ENCODE assay signal across 20 cellular contexts in the genomic region with DNA sequence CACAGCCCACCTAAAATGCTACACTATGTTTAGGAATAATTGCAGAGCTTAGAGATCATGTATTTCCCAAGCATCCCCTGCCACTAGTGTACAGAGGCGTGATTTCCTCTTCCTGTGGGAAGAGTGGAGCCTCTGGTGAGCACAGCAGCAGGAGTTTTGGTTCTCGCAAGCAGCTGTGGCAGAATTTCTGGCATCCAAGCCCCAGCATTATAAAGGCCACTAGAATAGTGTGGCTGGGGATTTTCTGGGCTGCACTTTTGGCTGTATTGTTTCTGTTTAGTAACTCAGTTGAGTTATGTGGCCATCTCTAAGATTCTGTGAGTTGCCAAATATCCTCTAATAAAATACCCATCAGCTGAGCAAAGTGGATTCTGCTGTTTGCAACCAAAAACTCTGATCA.
A peak's percentile ranks its signal among the peaks of the same experiment; 100 is the strongest.
DNase-seq lines count a peak whose midpoint lies in the region; ATAC-seq and TF ChIP-seq lines count a peak whose summit lies in the region.
"Had no signal": no experiment of that assay in that cellular context is flagged by ENCODE, and none has a peak within 500 bp of the region (broad histone marks: within the 10 kb centered on the region; RNA-seq: fewer than 3 reads in every experiment).

No MANE protein-coding gene starts in this region.

- H4K91ac ChIP-seq in IMR-90 (ENCODE audit: insufficient read depth, low read depth, low read length) (no peak overlapping the region), mesenchymal stem cell (ENCODE audit: low read length) (no peak overlapping the region)

- DNase-seq in AG20443 (ENCODE audit: low spot score) (peak; percentile 29), IMR-90 (peak; percentile 36), esophagus muscularis mucosa (ENCODE audit: extremely low spot score) (peak; percentile 42), mesenchymal stem cell (peak; percentile 45), SW 1271 (lab: John Stamatoyannopoulos, UW) (no peak), posterior vena cava (ENCODE audit: low spot score) (no peak)
- DNase-seq: AML-193; Calu3; CD4-positive, alpha-beta T cell; DMS79; GDM1; KG1; MG63; NCI-H1105; NCI-H187; NCI-H2171 treated with DMSO at 0.1 percent for 48 hours; NCI-H524; SHP77 had no signal

- no TSS peak for BruUV-seq in IMR-90 (replicated peaks; lab: Mats Ljungman, UMichigan)

- H3K9me3 ChIP-seq in IMR-90 (ENCODE audit: control insufficient read depth, insufficient read depth, low read length) = no peaks in the 10 kb centered on the region
- no peaks in the 10 kb centered on the region for H3K9me3 ChIP-seq in esophagus muscularis mucosa
- H3K9me3 ChIP-seq in mesenchymal stem cell (ENCODE audit: control insufficient read depth, low read length) = no peaks in the 10 kb centered on the region
- H3K9me3 ChIP-seq: MG63 had no signal

- H3K18ac ChIP-seq in IMR-90 (ENCODE audit: low read depth, low read length) (0 out of 2 replicates have a peak overlapping the region, but pooled peaks have one; percentile 25), mesenchymal stem cell (ENCODE audit: low read depth in 1 of 2, low read length in 2 of 2) (peak overlapping the region in 1 of 2 experiments; percentile 24)

- H3K4me2 ChIP-seq in IMR-90 (ENCODE audit: low read depth, low read length) (no peak overlapping the region), mesenchymal stem cell (ENCODE audit: low read length, poor library complexity, severe bottlenecking) (no peak overlapping the region)

- peaks cover 77% of the 10 kb centered on the region for H4K20me1 ChIP-seq in IMR-90 (ENCODE audit: insufficient read depth, low read length)

- peak overlapping the region; percentile 58; the same call in 1 of the 2 replicates for H4K5ac ChIP-seq in IMR-90 (ENCODE audit: low read depth, low read length)

- no CpG with 5 or more reads among the region's 2 CpGs for WGBS in IMR-90 (ENCODE audit: extremely low coverage in 2 of 2, insufficient read length in 1 of 2), 2 experiments
- WGBS in esophagus muscularis mucosa = 66% methylated on average over 2 of the region's 2 CpGs
- WGBS in mesenchymal stem cell = 91% methylated on average over 2 of the region's 2 CpGs

- H3K79me1 ChIP-seq in IMR-90 (ENCODE audit: low read depth in 1 of 2, low read length in 2 of 2) (peaks cover 23 to 88% of the 10 kb centered on the region in 2 experiments), mesenchymal stem cell (replicated peaks; ENCODE audit: low read length, poor library complexity, severe bottlenecking) (peaks cover 28% of the 10 kb centered on the region)

- H2BK5ac ChIP-seq in IMR-90 (ENCODE audit: low read depth, low read length, poor library complexity, severe bottlenecking) = no peak overlapping the region
- no peak overlapping the region for H2BK5ac ChIP-seq in mesenchymal stem cell (ENCODE audit: low read depth, low read length, poor library complexity, severe bottlenecking)

- H3K4me3 ChIP-seq in IMR-90 (ENCODE audit: insufficient read depth, low read depth, low read length) (no peak overlapping the region), esophagus muscularis mucosa (no peak overlapping the region), mesenchymal stem cell (ENCODE audit: insufficient read depth in 1 of 2, low read depth in 1 of 2, low read length in 2 of 2) (no peak overlapping the region)
- H3K4me3 ChIP-seq: MG63 had no signal

- dilution Hi-C loops in IMR-90 (cut with HindIII; ENCODE audit: low sequenced_read_pairs, unreplicated experiment) = no loop called here

- POLR2A ChIA-PET in IMR-90 (lab: Charles Lee; ENCODE audit: unreplicated experiment) = no interaction called here

- intact Hi-C loops in IMR-90 (cut with micrococcal nuclease) = loop anchor here (5.0 kb wide), 1 partner anchor 38 kb away; no protein-coding TSS in a partner anchor
- intact Hi-C loops in esophagus muscularis mucosa (cut with DNase I) = no loop called here
- intact Hi-C loops in posterior vena cava (cut with DNase I) = loop anchor here in 1 of 2 donors (5.0 kb wide), 1 partner anchor 68 kb away; no protein-coding TSS in a partner anchor

- TF ChIP-seq CTCF in IMR-90 (conservative IDR thresholded peaks at IDR 0.05; ENCODE audit: low read depth, low read length) = no peak
- TF ChIP-seq CTCF in esophagus muscularis mucosa (IDR thresholded peaks at IDR 0.05) = no peak

- H3K9me3 Mint-ChIP-seq in stimulated activated memory B cell treated with anti-CD40 and anti-IgM and Interleukin-4, amounts not matched to agents 10 μg/mL and 1 μg/mL and 100 μg/mL, for 72 hours = no peaks in the 10 kb centered on the region
- H3K9me3 Mint-ChIP-seq: CD4-positive, alpha-beta T cell had no signal

- no peak for TF ChIP-seq POLR2A in IMR-90 (IDR thresholded peaks at IDR 0.05; ENCODE audit: low read depth, low read length)
- no peak for TF ChIP-seq POLR2A in esophagus muscularis mucosa (IDR thresholded peaks at IDR 0.05; ENCODE audit: low read depth)

- TF ChIP-seq EP300 in esophagus muscularis mucosa (IDR thresholded peaks at IDR 0.05) = no peak

- no peak overlapping the region for H2BK120ac ChIP-seq in IMR-90 (ENCODE audit: low read depth, low read length)
- no peak overlapping the region for H2BK120ac ChIP-seq in mesenchymal stem cell (ENCODE audit: low read depth, low read length)

- no peaks in the 10 kb centered on the region for H3K36me3 ChIP-seq in IMR-90 (ENCODE audit: control insufficient read depth, insufficient read depth, low read length)
- no peaks in the 10 kb centered on the region for H3K36me3 ChIP-seq in esophagus muscularis mucosa
- H3K36me3 ChIP-seq in mesenchymal stem cell (ENCODE audit: control insufficient read depth in 1 of 2, insufficient read depth in 2 of 2, low read depth in 1 of 2, low read length in 2 of 2) = no peaks in the 10 kb centered on the region

- peaks cover 19% of the 10 kb centered on the region for H3K4me1 ChIP-seq in IMR-90 (ENCODE audit: control insufficient read depth, insufficient read depth, low read length)
- peaks cover 0 to 12% (median 6%) of the 10 kb centered on the region in 4 donors for H3K4me1 ChIP-seq in esophagus muscularis mucosa
- H3K4me1 ChIP-seq in mesenchymal stem cell (ENCODE audit: control insufficient read depth, insufficient read depth, low read depth, low read length) = peaks cover 8% of the 10 kb centered on the region

- no peaks in the 10 kb centered on the region for H3K4me1 Mint-ChIP-seq in stimulated activated memory B cell treated with anti-CD40 and anti-IgM and Interleukin-4, amounts not matched to agents 10 μg/mL and 1 μg/mL and 100 μg/mL, for 72 hours

- no peak overlapping the region for H3K56ac ChIP-seq in IMR-90 (ENCODE audit: extremely low read depth, insufficient read depth, low read length)

- H2BK12ac ChIP-seq in mesenchymal stem cell (ENCODE audit: low read length in 2 of 2) = no peak overlapping the region

- H3K4me3 Mint-ChIP-seq in stimulated activated memory B cell treated with anti-CD40 and anti-IgM and Interleukin-4, amounts not matched to agents 10 μg/mL and 1 μg/mL and 100 μg/mL, for 72 hours = no peak overlapping the region
- H3K4me3 Mint-ChIP-seq: CD4-positive, alpha-beta T cell had no signal

- CTCF ChIA-PET in IMR-90 (lab: Yijun Ruan, JAX) = no interaction called here

- H3K23ac ChIP-seq in IMR-90 (ENCODE audit: low read depth, low read length) (no peak overlapping the region), mesenchymal stem cell (ENCODE audit: low read length in 2 of 2) (no peak overlapping the region)

- H2BK15ac ChIP-seq in IMR-90 (ENCODE audit: low read depth, low read length) (no peak overlapping the region), mesenchymal stem cell (ENCODE audit: low read depth, poor library complexity, severe bottlenecking) (no peak overlapping the region)

- no peak overlapping the region for H2AFZ ChIP-seq in IMR-90 (replicated peaks; ENCODE audit: low read length, poor library complexity)
- H2AFZ ChIP-seq in mesenchymal stem cell (ENCODE audit: low read depth, low read length) = no peak overlapping the region

- H2AK5ac ChIP-seq in IMR-90 (ENCODE audit: low read depth, low read length) (no peak overlapping the region), mesenchymal stem cell (ENCODE audit: low read length, severe bottlenecking) (no peak overlapping the region)

- H3K9me1 ChIP-seq in IMR-90 (ENCODE audit: insufficient read depth, low read length) = peaks cover 15% of the 10 kb centered on the region

- H3K27me3 ChIP-seq in IMR-90 (ENCODE audit: control insufficient read depth, insufficient read depth, low read length) (no peaks in the 10 kb centered on the region), esophagus muscularis mucosa (no peaks in the 10 kb centered on the region), mesenchymal stem cell (ENCODE audit: control insufficient read depth in 1 of 2, insufficient read depth in 1 of 2, low read length in 2 of 2) (no peaks in the 10 kb centered on the region)
- H3K27me3 ChIP-seq: MG63 had no signal

- H2AK9ac ChIP-seq in IMR-90 (replicated peaks; ENCODE audit: low read depth, low read length, poor library complexity) = no peak overlapping the region

- H3K14ac ChIP-seq in IMR-90 (replicated peaks; ENCODE audit: low read depth, low read length) (no peak overlapping the region), mesenchymal stem cell (ENCODE audit: low read length in 2 of 2) (no peak overlapping the region)

- no peak overlapping the region for H3K27ac Mint-ChIP-seq in stimulated activated memory B cell treated with anti-CD40 and anti-IgM and Interleukin-4, amounts not matched to agents 10 μg/mL and 1 μg/mL and 100 μg/mL, for 72 hours
- H3K27ac Mint-ChIP-seq: CD4-positive, alpha-beta T cell had no signal

- H3K27me3 Mint-ChIP-seq in stimulated activated memory B cell treated with anti-CD40 and anti-IgM and Interleukin-4, amounts not matched to agents 10 μg/mL and 1 μg/mL and 100 μg/mL, for 72 hours = peaks cover 33% of the 10 kb centered on the region

- no peak overlapping the region for H3K4ac ChIP-seq in IMR-90 (ENCODE audit: low read depth, low read length)
- H3K4ac ChIP-seq in mesenchymal stem cell (ENCODE audit: low read depth in 1 of 2, low read length in 2 of 2) = no peak overlapping the region

- ATAC-seq in IMR-90 (ENCODE audit: low read depth) (no peak), HG02885 (IDR thresholded peaks at IDR 0.05; ENCODE audit: poor library complexity, unreplicated experiment) (no peak)
- ATAC-seq in stimulated activated memory B cell treated with anti-CD40 and anti-IgM and Interleukin-4, amounts not matched to agents 10 μg/mL and 1 μg/mL and 100 μg/mL, for 72 hours = no peak

- H3K27ac ChIP-seq in IMR-90 (ENCODE audit: insufficient read depth, low read length) (peak overlapping the region; percentile 58; the same call in 1 of the 2 replicates), esophagus muscularis mucosa (replicated peaks in 1 of 4) (no peak overlapping the region), mesenchymal stem cell (ENCODE audit: low read length, poor library complexity, severe bottlenecking) (no peak overlapping the region)

- no peak for TF ChIP-seq RAD21 in IMR-90 (IDR thresholded peaks at IDR 0.05; ENCODE audit: low read length)

- H3K9ac ChIP-seq in IMR-90 (ENCODE audit: low read depth, low read length) (no peak overlapping the region), mesenchymal stem cell (ENCODE audit: low read length) (peak overlapping the region; percentile 19)

- no peak overlapping the region for H4K8ac ChIP-seq in IMR-90 (ENCODE audit: low read depth in 2 of 2, low read length in 2 of 2)
- no peak overlapping the region for H4K8ac ChIP-seq in mesenchymal stem cell (ENCODE audit: low read length)

- H3K36me3 Mint-ChIP-seq in stimulated activated memory B cell treated with anti-CD40 and anti-IgM and Interleukin-4, amounts not matched to agents 10 μg/mL and 1 μg/mL and 100 μg/mL, for 72 hours = no peaks in the 10 kb centered on the region

- H2BK20ac ChIP-seq in IMR-90 (ENCODE audit: low read depth, low read length) = no peak overlapping the region

- in situ Hi-C loops in IMR-90 (cut with MboI; ENCODE audit: low sequenced_read_pairs) = no loop called here

Comparison
In these comparisons a context has a peak if more than half of its experiments do, and no peak if none do; other contexts are left out.
1. DNase-seq: peak in AG20443 (single experiment), IMR-90 (single experiment), esophagus muscularis mucosa (single experiment) and mesenchymal stem cell (single experiment); none in SW 1271 (0 of 2) and posterior vena cava (single experiment).